ENCODE assay signal across 18 cellular contexts in genomic region chr20:54477134-54477533, GRCh38. TPM values are rescaled to one million over a fixed set of nuclear protein-coding genes. Genes with fewer than 3 reads are reported as not detected.
DNase-seq lines count a peak whose midpoint lies in the region; ATAC-seq and TF ChIP-seq lines count a peak whose summit lies in the region.
"Had no signal": no experiment of that assay in that cellular context is flagged by ENCODE, and none has a peak within 500 bp of the region (broad histone marks: within the 10 kb centered on the region; RNA-seq: fewer than 3 reads in every experiment).

No MANE protein-coding gene starts in this region.

- H3K56ac ChIP-seq in mesendoderm (ENCODE audit: low read length): no peak overlapping the region

- no peaks in the 10 kb centered on the region for H3K9me3 Mint-ChIP-seq in activated T-helper 2 cell treated with anti-CD3 and anti-CD28 coated beads, Interferon-gamma antibody, Interleukin-2, Interleukin-4, amounts not matched to agents 10 μg/mL and 5 μg/mL and 100 μg/mL, durations not matched to agents 14 hours and 24 hours and 36 hours
- H3K9me3 Mint-ChIP-seq in activated T-cell treated with anti-CD3 and anti-CD28 coated beads, Interleukin-2, amount 50 U/mL, for 24 hours: no peaks in the 10 kb centered on the region
- H3K9me3 Mint-ChIP-seq: CD4-positive, alpha-beta T cell had no signal

- H3K27ac ChIP-seq in psoas muscle (no peak overlapping the region), mesendoderm (ENCODE audit: low read depth, low read length) (no peak overlapping the region)
- H3K27ac ChIP-seq: prostate gland, vagina had no signal

- TF ChIP-seq CTCF in fibroblast of the aortic adventitia (IDR thresholded peaks at IDR 0.05; ENCODE audit: insufficient read depth, low read length): no peak
- no peak for TF ChIP-seq CTCF in psoas muscle (IDR thresholded peaks at IDR 0.05)

- H3K4me1 Mint-ChIP-seq in activated T-helper 2 cell treated with anti-CD3 and anti-CD28 coated beads, Interferon-gamma antibody, Interleukin-2, Interleukin-4, amounts not matched to agents 10 μg/mL and 5 μg/mL and 100 μg/mL, durations not matched to agents 14 hours and 24 hours and 36 hours (ENCODE audit: low read depth): peaks cover 17% of the 10 kb centered on the region
- H3K4me1 Mint-ChIP-seq in activated T-cell treated with anti-CD3 and anti-CD28 coated beads, Interleukin-2, amount 50 U/mL, for 24 hours (ENCODE audit: low read depth): peaks cover 10% of the 10 kb centered on the region
- H3K4me1 Mint-ChIP-seq: central memory CD8-positive, alpha-beta T cell had no signal

- H3K4me2 ChIP-seq in mesendoderm (ENCODE audit: low read length): no peak overlapping the region

- no peaks in the 10 kb centered on the region for H3K9me3 ChIP-seq in psoas muscle
- H3K9me3 ChIP-seq: prostate gland, vagina had no signal

- H3K36me3 Mint-ChIP-seq in activated T-helper 2 cell treated with anti-CD3 and anti-CD28 coated beads, Interferon-gamma antibody, Interleukin-2, Interleukin-4, amounts not matched to agents 10 μg/mL and 5 μg/mL and 100 μg/mL, durations not matched to agents 14 hours and 24 hours and 36 hours (ENCODE audit: low read depth): no peaks in the 10 kb centered on the region
- no peaks in the 10 kb centered on the region for H3K36me3 Mint-ChIP-seq in activated T-cell treated with anti-CD3 and anti-CD28 coated beads, Interleukin-2, amount 50 U/mL, for 24 hours (ENCODE audit: low read depth)

- no peaks in the 10 kb centered on the region for H3K79me2 ChIP-seq in mesendoderm (ENCODE audit: control insufficient read depth, insufficient read depth, low read length)

- no peak overlapping the region for H3K9ac ChIP-seq in mesendoderm (ENCODE audit: low read length)

- H3K4ac ChIP-seq in mesendoderm (ENCODE audit: low read depth, low read length): no peak overlapping the region

- DNase-seq in GM03348 (ENCODE audit: low spot score) (peak; percentile 28), fibroblast of the aortic adventitia (ENCODE audit: low read depth) (peak; percentile 26), psoas muscle (no peak), AG08396 (ENCODE audit: low spot score) (no peak), mesendoderm (no peak)
- DNase-seq in activated T-helper 2 cell treated with anti-CD3 and anti-CD28 coated beads, Interferon-gamma antibody, Interleukin-2, Interleukin-4, amounts not matched to agents 10 μg/mL and 5 μg/mL and 100 μg/mL, durations not matched to agents 14 hours and 24 hours and 36 hours (ENCODE audit: low spot score): no peak
- no peak for DNase-seq in activated T-cell treated with anti-CD3 and anti-CD28 coated beads, Interleukin-2, amount 50 U/mL, for 24 hours
- DNase-seq: activated CD8-positive, alpha-beta T cell treated with anti-CD3 and anti-CD28 coated beads, Interleukin-2, amount 10 ng/mL, durations not matched to agents 7 days and 5 days; activated gamma-delta T cell treated with Interleukin-2 at 50 U/mL for 16 hours; CD4-positive, alpha-beta T cell; NK-92 treated with Interleukin-12 subunit alpha and Interleukin-12 subunit beta, amount 100 ng/mL, for 24 hours; SHP77 treated with DMSO at 0.1 percent for 48 hours; stimulated activated CD4-positive, alpha-beta T cell treated with anti-CD3 and anti-CD28 coated beads, Interleukin-2, amount 100 ng/mL, for 48 hours had no signal

- no peaks in the 10 kb centered on the region for H3K79me1 ChIP-seq in mesendoderm (ENCODE audit: low read length)

- H2BK120ac ChIP-seq in mesendoderm (ENCODE audit: low read depth, low read length): no peak overlapping the region

- no peak overlapping the region for H2AK5ac ChIP-seq in mesendoderm (ENCODE audit: low read length)

- no peak overlapping the region for H2BK5ac ChIP-seq in mesendoderm (ENCODE audit: low read length)

- WGBS in psoas muscle, 3 donors: 9 to 25% (median 19%) methylated on average over 3 of the region's 3 CpGs
- WGBS in mesendoderm (ENCODE audit: extremely low coverage, insufficient coverage, low lambda C conversion rate): no CpG with 5 or more reads among the region's 3 CpGs

- peaks cover 41% of the 10 kb centered on the region for H3K27me3 Mint-ChIP-seq in activated T-helper 2 cell treated with anti-CD3 and anti-CD28 coated beads, Interferon-gamma antibody, Interleukin-2, Interleukin-4, amounts not matched to agents 10 μg/mL and 5 μg/mL and 100 μg/mL, durations not matched to agents 14 hours and 24 hours and 36 hours (ENCODE audit: low read depth)
- H3K27me3 Mint-ChIP-seq in activated T-cell treated with anti-CD3 and anti-CD28 coated beads, Interleukin-2, amount 50 U/mL, for 24 hours: peaks cover 82% of the 10 kb centered on the region

- ATAC-seq in psoas muscle: no peak
- ATAC-seq: activated CD8-positive, alpha-beta T cell treated with anti-CD3 and anti-CD28 coated beads, Interleukin-2, amount 10 ng/mL, durations not matched to agents 7 days and 5 days had no signal

- H3K18ac ChIP-seq in mesendoderm (ENCODE audit: low read length): no peak overlapping the region

- H3K4me3 Mint-ChIP-seq in activated T-helper 2 cell treated with anti-CD3 and anti-CD28 coated beads, Interferon-gamma antibody, Interleukin-2, Interleukin-4, amounts not matched to agents 10 μg/mL and 5 μg/mL and 100 μg/mL, durations not matched to agents 14 hours and 24 hours and 36 hours (ENCODE audit: low read depth): peak overlapping the region; percentile 65
- no peak overlapping the region for H3K4me3 Mint-ChIP-seq in activated T-cell treated with anti-CD3 and anti-CD28 coated beads, Interleukin-2, amount 50 U/mL, for 24 hours
- H3K4me3 Mint-ChIP-seq: activated CD8-positive, alpha-beta T cell treated with anti-CD3 and anti-CD28 coated beads, Interleukin-2, amount 10 ng/mL, durations not matched to agents 7 days and 5 days; CD4-positive, alpha-beta T cell; central memory CD8-positive, alpha-beta T cell had no signal

- H3K27ac Mint-ChIP-seq in activated T-helper 2 cell treated with anti-CD3 and anti-CD28 coated beads, Interferon-gamma antibody, Interleukin-2, Interleukin-4, amounts not matched to agents 10 μg/mL and 5 μg/mL and 100 μg/mL, durations not matched to agents 14 hours and 24 hours and 36 hours: no peak overlapping the region
- H3K27ac Mint-ChIP-seq in activated T-cell treated with anti-CD3 and anti-CD28 coated beads, Interleukin-2, amount 50 U/mL, for 24 hours: no peak overlapping the region
- H3K27ac Mint-ChIP-seq: activated CD8-positive, alpha-beta T cell treated with anti-CD3 and anti-CD28 coated beads, Interleukin-2, amount 10 ng/mL, durations not matched to agents 7 days and 5 days; CD4-positive, alpha-beta T cell had no signal

- H4K8ac ChIP-seq in mesendoderm (ENCODE audit: low read depth, low read length): no peak overlapping the region

- H3K4me1 ChIP-seq in psoas muscle (peaks cover 3% of the 10 kb centered on the region), mesendoderm (ENCODE audit: control insufficient read depth, low read depth, low read length) (peaks cover 2% of the 10 kb centered on the region)
- H3K4me1 ChIP-seq: prostate gland had no signal

- H2BK15ac ChIP-seq in mesendoderm (replicated peaks; ENCODE audit: low read depth): no peak overlapping the region

- H3K4me3 ChIP-seq in fibroblast of the aortic adventitia (ENCODE audit: low read depth, low read length) (peak overlapping the region; percentile 96), psoas muscle (peak overlapping the region; percentile 79), mesendoderm (ENCODE audit: low read length) (no peak overlapping the region)

- intact Hi-C loops in activated T-helper 2 cell treated with anti-CD3 and anti-CD28 coated beads, Interferon-gamma antibody, Interleukin-2, Interleukin-4, amounts not matched to agents 10 μg/mL and 5 μg/mL and 100 μg/mL, durations not matched to agents 14 hours and 24 hours and 36 hours (cut with micrococcal nuclease): loop anchor here (10.0 kb wide), 2 partner anchors 152 to 252 kb away; no protein-coding TSS in a partner anchor
- intact Hi-C loops in psoas muscle (cut with DNase I): loop anchor here in 1 of 2 donors (5.0 to 10.0 kb wide), 2 partner anchors 140 to 252 kb away; no protein-coding TSS in a partner anchor

- no peak overlapping the region for H4K5ac ChIP-seq in mesendoderm (ENCODE audit: low read length)

- H3K27me3 ChIP-seq in psoas muscle (ENCODE audit: insufficient read depth in 3 of 3, low read length in 2 of 3) (no peaks in the 10 kb centered on the region), mesendoderm (ENCODE audit: insufficient read depth, low read length, poor library complexity) (no peaks in the 10 kb centered on the region)
- H3K27me3 ChIP-seq: vagina had no signal

- H3K36me3 ChIP-seq in psoas muscle (ENCODE audit: insufficient read depth in 1 of 2, low read depth in 1 of 2): no peaks in the 10 kb centered on the region
- no peaks in the 10 kb centered on the region for H3K36me3 ChIP-seq in mesendoderm (ENCODE audit: control insufficient read depth, insufficient read depth, low read length)
- H3K36me3 ChIP-seq: prostate gland, vagina had no signal

- H3K23ac ChIP-seq in mesendoderm (ENCODE audit: low read length): no peak overlapping the region

RNA-seq across cellular contexts. Expression of gene DOK5, which starts 1.7 kb away (rescaled TPM):
- total RNA-seq in activated T-helper 2 cell treated with anti-CD3 and anti-CD28 coated beads, Interferon-gamma antibody, Interleukin-2, Interleukin-4, amounts not matched to agents 10 μg/mL and 5 μg/mL and 100 μg/mL, durations not matched to agents 14 hours and 24 hours and 36 hours: 2.9 and 4.7 TPM in 2 replicates
- total RNA-seq in fibroblast of the aortic adventitia (ENCODE audit: low replicate concordance) (53.6 and 85.6 TPM in 2 replicates), psoas muscle (10 to 100 TPM; 11.7 to 25.5 (median 14.5) TPM)
- polyA plus RNA-seq in psoas muscle: 10 to 100 TPM in 1 of 3 donors, 1 to 10 TPM in 2; 7.4 to 13.3 (median 9.1) TPM
- 14.2 TPM for polyA plus RNA-seq in mesendoderm (2013, experiment 1 of 2)
- 14.5 TPM for polyA plus RNA-seq in mesendoderm (2013, experiment 2 of 2)
- total RNA-seq: activated CD8-positive, alpha-beta T cell treated with anti-CD3 and anti-CD28 coated beads, Interleukin-2, amount 10 ng/mL, durations not matched to agents 7 days and 5 days; CD4-positive, alpha-beta T cell; HT-29; mononuclear cell had no signal

Comparison
In these comparisons a context has a peak if more than half of its experiments do, and no peak if none do; other contexts are left out.
1. DNase-seq: peak in GM03348 (single experiment) and fibroblast of the aortic adventitia (single experiment); none in activated T-helper 2 cell treated with anti-CD3 and anti-CD28 coated beads, Interferon-gamma antibody, Interleukin-2, Interleukin-4, amounts not matched to agents 10 μg/mL and 5 μg/mL and 100 μg/mL, durations not matched to agents 14 hours and 24 hours and 36 hours (single experiment), psoas muscle (0 of 2), activated T-cell treated with anti-CD3 and anti-CD28 coated beads, Interleukin-2, amount 50 U/mL, for 24 hours (single experiment), AG08396 (single experiment) and mesendoderm (single experiment).